Comparison of ENCODE assay signal across 1 cellular context in the genomic region with DNA sequence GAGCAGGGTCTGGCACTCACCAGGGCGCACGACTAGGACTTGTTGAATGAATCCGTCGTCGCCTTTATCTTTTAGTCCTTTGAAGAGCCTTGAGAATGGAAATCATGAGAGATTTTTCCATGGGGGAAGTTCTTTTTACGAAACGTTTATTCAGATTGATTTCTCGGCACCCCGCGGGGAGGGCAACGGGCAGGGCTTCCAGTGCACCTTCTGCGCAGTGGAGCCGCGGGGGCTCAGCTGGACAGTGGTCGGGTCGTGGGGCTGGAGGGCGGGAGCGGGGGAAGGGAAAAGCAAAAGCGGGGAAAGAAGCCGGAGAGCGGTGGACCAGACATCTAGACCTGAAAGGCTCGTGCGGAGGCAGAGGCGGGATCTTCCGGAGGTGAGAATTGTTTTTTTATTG.
A peak's percentile ranks its signal among the peaks of the same experiment; 100 is the strongest.
TF ChIP-seq lines count a peak whose summit lies in the region.

No MANE protein-coding gene starts in this region.

TF ChIP-seq in H1, 55 proteins besides CTCF, POLR2A, EP300 and RAD21:
- TF ChIP-seq, protein P1, sequence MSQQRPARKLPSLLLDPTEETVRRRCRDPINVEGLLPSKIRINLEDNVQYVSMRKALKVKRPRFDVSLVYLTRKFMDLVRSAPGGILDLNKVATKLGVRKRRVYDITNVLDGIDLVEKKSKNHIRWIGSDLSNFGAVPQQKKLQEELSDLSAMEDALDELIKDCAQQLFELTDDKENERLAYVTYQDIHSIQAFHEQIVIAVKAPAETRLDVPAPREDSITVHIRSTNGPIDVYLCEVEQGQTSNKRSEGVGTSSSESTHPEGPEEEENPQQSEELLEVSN (IDR thresholded peaks at IDR 0.05): peak; percentile 34; the same call in 1 of the 2 replicates
